12 cellular contexts compared by ENCODE assay signal in the genomic region with DNA sequence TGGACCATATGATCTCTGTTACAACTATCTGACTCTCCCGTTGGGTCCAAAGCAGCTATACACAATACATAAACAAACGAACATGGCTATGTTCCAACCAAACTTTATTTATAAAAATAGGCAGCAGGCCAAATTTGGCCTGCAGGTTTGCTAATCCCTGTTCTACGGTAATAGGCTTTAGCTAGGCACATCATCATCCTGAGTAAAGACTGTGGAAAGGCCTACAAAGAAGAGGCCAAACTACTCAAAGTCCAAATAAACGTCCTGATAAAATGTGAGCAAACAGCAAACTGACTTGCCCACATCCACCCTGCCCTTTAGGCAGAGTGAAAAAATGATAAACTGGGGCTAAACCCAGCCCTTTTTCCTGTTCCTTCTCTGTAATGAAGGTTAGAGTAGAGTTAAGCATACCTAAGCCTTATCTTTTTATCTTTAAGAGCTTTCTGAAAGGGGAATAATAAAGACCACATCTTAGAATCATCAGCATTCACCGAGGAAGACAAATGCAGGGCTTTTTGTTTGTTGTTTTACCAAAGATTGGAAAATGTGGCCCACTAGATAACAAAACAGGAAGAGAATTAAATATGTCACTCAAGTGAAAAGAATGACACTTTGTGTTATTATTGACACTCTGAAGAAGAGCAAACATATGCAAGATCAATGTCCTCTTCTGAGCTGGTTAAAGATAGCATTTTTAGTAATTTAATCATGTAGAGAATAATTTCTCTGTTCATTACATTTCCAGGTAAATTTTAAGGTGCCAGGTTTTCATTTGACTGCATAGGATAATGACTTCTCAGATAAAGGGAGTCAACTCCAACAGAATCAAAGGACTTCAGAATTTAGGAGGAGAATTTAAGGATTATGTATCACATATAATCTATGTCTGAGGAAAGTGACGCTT.
A peak's percentile ranks its signal among the peaks of the same experiment; 100 is the strongest.
DNase-seq lines count a peak whose midpoint lies in the region; ATAC-seq and TF ChIP-seq lines count a peak whose summit lies in the region.
"Had no signal": no experiment of that assay in that cellular context is flagged by ENCODE, and none has a peak within 500 bp of the region (broad histone marks: within the 10 kb centered on the region; RNA-seq: fewer than 3 reads in every experiment).

No MANE protein-coding gene starts in this region.

- H3K36me3 Mint-ChIP-seq in chondrocyte (ENCODE audit: low read depth), result peaks cover 7% of the 10 kb centered on the region

- H3K27me3 ChIP-seq in DND-41 (ENCODE audit: insufficient read depth, low read length, poor library complexity), result no peaks in the 10 kb centered on the region
- H3K27me3 ChIP-seq: heart left ventricle had no signal

- peaks cover 47% of the 10 kb centered on the region for H3K79me2 ChIP-seq in DND-41 (ENCODE audit: insufficient read depth, low read length)

- H3K27me3 Mint-ChIP-seq in chondrocyte (ENCODE audit: low read depth), result no peaks in the 10 kb centered on the region
- H3K27me3 Mint-ChIP-seq: dendritic cell treated with granulocyte-macrophage colony-stimulating factor and Interleukin-4, amounts not matched to agents 40 ng/mL and 50 ng/mL, for 4 days had no signal

- no peak overlapping the region for H3K4me3 ChIP-seq in DND-41 (ENCODE audit: low read depth in 1 of 2, low read length in 2 of 2)
- H3K4me3 ChIP-seq: heart left ventricle had no signal

- H3K9me3 Mint-ChIP-seq in chondrocyte (ENCODE audit: low read depth), result peaks cover 3% of the 10 kb centered on the region
- H3K9me3 Mint-ChIP-seq: dendritic cell treated with granulocyte-macrophage colony-stimulating factor and Interleukin-4, amounts not matched to agents 40 ng/mL and 50 ng/mL, for 4 days; mesothelial cell of epicardium had no signal

- H3K9ac ChIP-seq in DND-41 (ENCODE audit: low read depth, low read length), result no peak overlapping the region

- no peak overlapping the region for H3K4me3 Mint-ChIP-seq in chondrocyte (ENCODE audit: unreplicated experiment)
- H3K4me3 Mint-ChIP-seq: dendritic cell treated with granulocyte-macrophage colony-stimulating factor and Interleukin-4, amounts not matched to agents 40 ng/mL and 50 ng/mL, for 4 days; mesothelial cell of epicardium had no signal

- peak overlapping the region; percentile 2; the same call in 1 of the 2 replicates for H3K27ac ChIP-seq in DND-41 (ENCODE audit: low read length)

- H4K20me1 ChIP-seq in DND-41 (ENCODE audit: insufficient read depth, low read length), result no peaks in the 10 kb centered on the region; the same call in 1 of the 2 replicates

- peaks cover 28% of the 10 kb centered on the region for H3K4me1 ChIP-seq in DND-41 (ENCODE audit: insufficient read depth, low read length)

- H3K4me2 ChIP-seq in DND-41 (ENCODE audit: insufficient read depth, low read length), result no peak overlapping the region

- peak; percentile 9 for DNase-seq in DND-41
- peak; percentile 5 for DNase-seq in NCI-H226
- no peak for DNase-seq in chondrocyte (ENCODE audit: low spot score)
- DNase-seq in omental fat pad (ENCODE audit: low spot score), result no peak
- DNase-seq in DMS153 (lab: John Stamatoyannopoulos, UW), result no peak
- DNase-seq: activated T-cell treated with anti-CD3 and anti-CD28 coated beads, Interleukin-2, amount 50 U/mL, for 48 hours; heart left ventricle; NCI-H524 treated with DMSO at 0.1 percent for 48 hours had no signal

- no peak overlapping the region for H2AFZ ChIP-seq in DND-41 (ENCODE audit: low read depth, low read length)

- TF ChIP-seq CTCF in DND-41 (IDR thresholded peaks at IDR 0.05; ENCODE audit: borderline replicate concordance, extremely low read depth, low read length, poor library complexity, severe bottlenecking) (no peak), chondrocyte (IDR thresholded peaks at IDR 0.05) (no peak), omental fat pad (IDR thresholded peaks at IDR 0.05) (no peak)

- peak overlapping the region; percentile 25 for H3K27ac Mint-ChIP-seq in chondrocyte (ENCODE audit: unreplicated experiment)
- H3K27ac Mint-ChIP-seq: dendritic cell treated with granulocyte-macrophage colony-stimulating factor and Interleukin-4, amounts not matched to agents 40 ng/mL and 50 ng/mL, for 4 days; mesothelial cell of epicardium had no signal

- peaks cover 16% of the 10 kb centered on the region for H3K4me1 Mint-ChIP-seq in chondrocyte (ENCODE audit: low read depth)

- peaks cover 61% of the 10 kb centered on the region for H3K36me3 ChIP-seq in DND-41 (ENCODE audit: insufficient read depth, low read length)

- H3K9me3 ChIP-seq in DND-41 (ENCODE audit: insufficient read depth, low read length, severe bottlenecking), result no peaks in the 10 kb centered on the region
- H3K9me3 ChIP-seq: heart left ventricle had no signal

- peak; percentile 84 for ATAC-seq in DND-41 (ENCODE audit: insufficient read depth, low read depth)
- peak; percentile 15 for ATAC-seq in omental fat pad (ENCODE audit: low FRiP score)
- no peak for ATAC-seq in GM21717 (IDR thresholded peaks at IDR 0.05; ENCODE audit: unreplicated experiment)
- ATAC-seq in HG03175 (IDR thresholded peaks at IDR 0.05; ENCODE audit: unreplicated experiment), result no peak

Comparison
In these comparisons a context has a peak if more than half of its experiments do, and no peak if none do; other contexts are left out.
1. ATAC-seq: peak in DND-41 (single experiment) and omental fat pad (single experiment); none in GM21717 (single experiment) and HG03175 (single experiment).
2. DNase-seq: peak in DND-41 (single experiment) and NCI-H226 (single experiment); none in chondrocyte (single experiment), omental fat pad (single experiment) and DMS153 (single experiment).